ENCODE assay signal across 1 cellular context in genomic region chr5:173228639-173229380, GRCh38.
TF ChIP-seq lines count a peak whose summit lies in the region.

No MANE protein-coding gene starts in this region.

TF ChIP-seq in HepG2, 621 proteins besides CTCF, POLR2A, EP300 and RAD21:
- TF ChIP-seq SMAD3 (CRISPR knock-in tag; IDR thresholded peaks at IDR 0.05) (no peak), KMT2A (CRISPR knock-in tag; IDR thresholded peaks at IDR 0.05) (no peak), ZNF549 (CRISPR knock-in tag; IDR thresholded peaks at IDR 0.05) (no peak), CENPX (CRISPR knock-in tag; IDR thresholded peaks at IDR 0.05) (no peak), SYNCRIP (IDR thresholded peaks at IDR 0.05; ENCODE audit: insufficient read depth, low read depth, low read length) (no peak), MXD4 (CRISPR knock-in tag; IDR thresholded peaks at IDR 0.05) (no peak), GRHL1 (CRISPR knock-in tag; conservative IDR thresholded peaks at IDR 0.05) (no peak)
